ENCODE assay signal across 8 cellular contexts in the genomic region with DNA sequence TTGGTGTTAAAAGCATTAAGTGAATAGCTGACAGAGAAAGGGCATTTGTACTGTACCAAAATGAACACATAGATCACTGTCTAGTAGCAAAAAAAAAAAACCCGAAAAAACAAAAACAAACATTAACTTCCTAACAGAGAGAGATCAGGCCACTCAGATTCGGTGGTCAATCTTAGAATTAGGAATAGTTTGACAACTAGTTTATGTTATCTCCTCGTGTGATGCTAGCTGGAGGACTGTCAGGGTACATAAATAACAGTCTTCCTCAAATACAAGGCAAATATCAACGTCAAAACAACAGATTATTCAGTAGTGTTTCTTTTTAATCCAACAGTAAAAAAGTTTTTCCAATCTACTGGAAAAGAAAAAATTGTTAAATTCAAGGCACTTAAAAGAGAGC. TPM values are rescaled to one million over a fixed set of nuclear protein-coding genes. Genes with fewer than 3 reads are reported as not detected.
DNase-seq lines count a peak whose midpoint lies in the region; ATAC-seq and TF ChIP-seq lines count a peak whose summit lies in the region.

No MANE protein-coding gene starts in this region.

- H3K27me3 Mint-ChIP-seq in T-helper 2 cell treated with Interferon-gamma antibody and Interleukin-4, amounts not matched to agents 5 μg/mL and 100 μg/mL, for 36 hours (ENCODE audit: low read depth) = no peaks in the 10 kb centered on the region

- H3K4me1 Mint-ChIP-seq in T-helper 2 cell treated with Interferon-gamma antibody and Interleukin-4, amounts not matched to agents 5 μg/mL and 100 μg/mL, for 36 hours (ENCODE audit: low read depth) = peaks cover 32% of the 10 kb centered on the region

- no peaks in the 10 kb centered on the region for H3K27me3 ChIP-seq in adipocyte (replicated peaks; ENCODE audit: control insufficient read depth, insufficient read depth, low read length)
- H3K27me3 ChIP-seq in left lung = no peaks in the 10 kb centered on the region

- H3K9me3 ChIP-seq in adipocyte (ENCODE audit: control insufficient read depth, low read length) = no peaks in the 10 kb centered on the region
- H3K9me3 ChIP-seq in left lung = no peaks in the 10 kb centered on the region

- no peak for TF ChIP-seq CTCF in left lung (IDR thresholded peaks at IDR 0.05)

- H3K27ac ChIP-seq in left lung = peak overlapping the region; percentile 97 to 100
- peak overlapping the region; percentile 55 for H3K27ac ChIP-seq in temporal lobe (ENCODE audit: low read depth, low read length)

- H3K36me3 Mint-ChIP-seq in T-helper 2 cell treated with Interferon-gamma antibody and Interleukin-4, amounts not matched to agents 5 μg/mL and 100 μg/mL, for 36 hours (ENCODE audit: low read depth) = peaks cover 35% of the 10 kb centered on the region

- no peaks in the 10 kb centered on the region for H3K9me3 Mint-ChIP-seq in T-helper 2 cell treated with Interferon-gamma antibody and Interleukin-4, amounts not matched to agents 5 μg/mL and 100 μg/mL, for 36 hours

- ATAC-seq in left lung = no peak
- ATAC-seq in GM18873 (IDR thresholded peaks at IDR 0.05; ENCODE audit: low FRiP score, unreplicated experiment) = no peak
- no peak for ATAC-seq in GM18909 (IDR thresholded peaks at IDR 0.05; ENCODE audit: poor library complexity, unreplicated experiment)
- ATAC-seq in HG03571 (IDR thresholded peaks at IDR 0.05; ENCODE audit: unreplicated experiment) = no peak

- H3K4me3 ChIP-seq in adipocyte (ENCODE audit: low read length) (peak overlapping the region; percentile 97), left lung (peak overlapping the region; percentile 75 to 95)

- H3K36me3 ChIP-seq in adipocyte (ENCODE audit: control insufficient read depth, insufficient read depth, low read length, severe bottlenecking) = peaks cover 6% of the 10 kb centered on the region
- H3K36me3 ChIP-seq in left lung = peaks cover 0 to 13% of the 10 kb centered on the region in 2 donors

- intact Hi-C loops in left lung (cut with DNase I) = no loop called here

- no peak for DNase-seq in T-helper 2 cell treated with Interferon-gamma antibody and Interleukin-4, amounts not matched to agents 5 μg/mL and 100 μg/mL, for 36 hours (ENCODE audit: low spot score)
- no peak for DNase-seq in T-helper 2 cell
- DNase-seq in adipocyte (ENCODE audit: low read depth) = peak; percentile 17
- no peak for DNase-seq in left lung

- peak overlapping the region; percentile 96 for H3K4me3 Mint-ChIP-seq in T-helper 2 cell treated with Interferon-gamma antibody and Interleukin-4, amounts not matched to agents 5 μg/mL and 100 μg/mL, for 36 hours

- H3K27ac Mint-ChIP-seq in T-helper 2 cell treated with Interferon-gamma antibody and Interleukin-4, amounts not matched to agents 5 μg/mL and 100 μg/mL, for 36 hours = peak overlapping the region; percentile 100

- peak overlapping the region; percentile 95 for H3K9ac ChIP-seq in adipocyte (ENCODE audit: low read length)

- H3K4me1 ChIP-seq in adipocyte (ENCODE audit: control insufficient read depth, insufficient read depth, low read length) (peaks cover 26% of the 10 kb centered on the region), left lung (peaks cover 8 to 33% of the 10 kb centered on the region in 2 donors)

RNA-seq across cellular contexts. Expression of gene ZMYM5, which starts 1.7 kb away (rescaled TPM):
- total RNA-seq in left lung (10 to 100 TPM; 10.1 to 12.1 TPM), temporal lobe (20.9 TPM)
